Comparison of ENCODE assay signal across 13 cellular contexts in genomic region chr6:161486326-161486725, GRCh38.
DNase-seq lines count a peak whose midpoint lies in the region; ATAC-seq, FAIRE-seq and TF ChIP-seq lines count a peak whose summit lies in the region.
"Had no signal": no experiment of that assay in that cellular context is flagged by ENCODE, and none has a peak within 500 bp of the region (broad histone marks: within the 10 kb centered on the region; RNA-seq: fewer than 3 reads in every experiment).

No MANE protein-coding gene starts in this region.

- peak; percentile 41 for DNase-seq in BE2C
- peak; percentile 18 for DNase-seq in NCI-H1105 (lab: John Stamatoyannopoulos, UW)
- peak; percentile 43 for DNase-seq in brain microvascular endothelial cell
- no peak for DNase-seq in kidney
- DNase-seq in NCI-H2107 treated with DMSO at 0.1 percent for 48 hours (lab: John Stamatoyannopoulos, UW; ENCODE audit: unreplicated experiment): no peak
- no peak for DNase-seq in activated CD4-positive, alpha-beta T cell treated with anti-CD3 and anti-CD28 coated beads, Interleukin-2, amount 50 U/mL, for 1 hour
- DNase-seq in activated CD4-positive, alpha-beta T cell treated with anti-CD3 and anti-CD28 coated beads, Interleukin-2, amount 10 ng/mL, durations not matched to agents 24 days and 14 days: no peak
- DNase-seq: activated effector memory CD4-positive, alpha-beta T cell treated with Interleukin-2 at 50 U/mL for 16 hours; CD4-positive, alpha-beta T cell; Karpas-422; natural killer cell had no signal

- no peak overlapping the region for H3K9ac ChIP-seq in kidney (ENCODE audit: low read length in 2 of 2)

- intact Hi-C loops in kidney (cut with DNase I): no loop called here
- intact Hi-C loops in activated CD4-positive, alpha-beta T cell treated with anti-CD3 and anti-CD28 coated beads, Interleukin-2, amount 10 ng/mL, durations not matched to agents 24 days and 14 days (cut with micrococcal nuclease): no loop called here

- H3K9me3 ChIP-seq in BE2C: no peaks in the 10 kb centered on the region
- H3K9me3 ChIP-seq in kidney (ENCODE audit: control insufficient read depth in 1 of 2, low read length in 2 of 2): no peaks in the 10 kb centered on the region

- no peak overlapping the region for H3K4me3 Mint-ChIP-seq in activated CD4-positive, alpha-beta T cell treated with anti-CD3 and anti-CD28 coated beads, Interleukin-2, amount 10 ng/mL, durations not matched to agents 24 days and 14 days
- H3K4me3 Mint-ChIP-seq: CD4-positive, alpha-beta T cell; natural killer cell had no signal

- TF ChIP-seq CTCF in BE2C (IDR thresholded peaks at IDR 0.05; ENCODE audit: low read depth, low read length): no peak
- no peak for TF ChIP-seq CTCF in brain microvascular endothelial cell (IDR thresholded peaks at IDR 0.05; ENCODE audit: low read depth, low read length, missing control alignments)
- TF ChIP-seq CTCF in kidney (IDR thresholded peaks at IDR 0.05; ENCODE audit: borderline replicate concordance, extremely low read depth, insufficient read depth): no peak

- H3K4me3 ChIP-seq in BE2C (ENCODE audit: low read depth, low read length) (no peak overlapping the region), brain microvascular endothelial cell (ENCODE audit: low read depth, low read length) (no peak overlapping the region), kidney (ENCODE audit: low read length in 2 of 2) (no peak overlapping the region)

- in situ Hi-C loops in brain microvascular endothelial cell (cut with HindIII; ENCODE audit: low pct_ligation_motif_present, low sequenced_read_pairs): no loop called here

- no peak overlapping the region for H3K27ac ChIP-seq in brain microvascular endothelial cell
- H3K27ac ChIP-seq in kidney (ENCODE audit: low read depth in 2 of 2, low read length in 2 of 2): no peak overlapping the region
- H3K27ac ChIP-seq: VCaP had no signal

- H3K36me3 ChIP-seq in BE2C (no peaks in the 10 kb centered on the region), brain microvascular endothelial cell (replicated peaks) (no peaks in the 10 kb centered on the region), kidney (ENCODE audit: control insufficient read depth in 1 of 2, insufficient read depth in 2 of 2, low read length in 2 of 2) (no peaks in the 10 kb centered on the region)

- peak; percentile 21 for FAIRE-seq in kidney (lab: Jason Lieb, UNC)

- H3K4me1 ChIP-seq in BE2C (peaks cover 6% of the 10 kb centered on the region; the same call in 1 of the 2 replicates), kidney (ENCODE audit: control insufficient read depth in 1 of 2, insufficient read depth in 1 of 2, low read depth in 1 of 2, low read length in 2 of 2) (peaks cover 6 to 32% of the 10 kb centered on the region in 2 donors)

- H3K27me3 Mint-ChIP-seq in activated CD4-positive, alpha-beta T cell treated with anti-CD3 and anti-CD28 coated beads, Interleukin-2, amount 10 ng/mL, durations not matched to agents 24 days and 14 days: peaks cover 2% of the 10 kb centered on the region
- H3K27me3 Mint-ChIP-seq: CD4-positive, alpha-beta T cell had no signal

- H3K36me3 Mint-ChIP-seq in activated CD4-positive, alpha-beta T cell treated with anti-CD3 and anti-CD28 coated beads, Interleukin-2, amount 10 ng/mL, durations not matched to agents 24 days and 14 days (ENCODE audit: low read depth): no peaks in the 10 kb centered on the region
- H3K36me3 Mint-ChIP-seq: natural killer cell had no signal

- H3K4me1 Mint-ChIP-seq in activated CD4-positive, alpha-beta T cell treated with anti-CD3 and anti-CD28 coated beads, Interleukin-2, amount 10 ng/mL, durations not matched to agents 24 days and 14 days: no peaks in the 10 kb centered on the region
- H3K4me1 Mint-ChIP-seq: natural killer cell had no signal

- ATAC-seq in HG02623 (IDR thresholded peaks at IDR 0.05; ENCODE audit: unreplicated experiment): no peak
- ATAC-seq: natural killer cell had no signal

- H3K27ac Mint-ChIP-seq in activated CD4-positive, alpha-beta T cell treated with anti-CD3 and anti-CD28 coated beads, Interleukin-2, amount 10 ng/mL, durations not matched to agents 24 days and 14 days: no peak overlapping the region
- H3K27ac Mint-ChIP-seq: CD4-positive, alpha-beta T cell; natural killer cell had no signal

- H3K9me3 Mint-ChIP-seq in activated CD4-positive, alpha-beta T cell treated with anti-CD3 and anti-CD28 coated beads, Interleukin-2, amount 10 ng/mL, durations not matched to agents 24 days and 14 days: no peaks in the 10 kb centered on the region
- H3K9me3 Mint-ChIP-seq: natural killer cell had no signal

- H3K27me3 ChIP-seq in BE2C: no peaks in the 10 kb centered on the region
- H3K27me3 ChIP-seq in brain microvascular endothelial cell (replicated peaks): no peaks in the 10 kb centered on the region

Comparison
In these comparisons a context has a peak if more than half of its experiments do, and no peak if none do; other contexts are left out.
1. DNase-seq: peak in BE2C (single experiment), NCI-H1105 (single experiment) and brain microvascular endothelial cell (single experiment); none in kidney (single experiment), NCI-H2107 treated with DMSO at 0.1 percent for 48 hours (single experiment), activated CD4-positive, alpha-beta T cell treated with anti-CD3 and anti-CD28 coated beads, Interleukin-2, amount 50 U/mL, for 1 hour (single experiment) and activated CD4-positive, alpha-beta T cell treated with anti-CD3 and anti-CD28 coated beads, Interleukin-2, amount 10 ng/mL, durations not matched to agents 24 days and 14 days (single experiment).